In genomic region chr11:244376-244775, GRCh38 we compare ENCODE assay signal across 16 cellular contexts. TPM values are rescaled to one million over a fixed set of nuclear protein-coding genes. Genes with fewer than 3 reads are reported as not detected.
DNase-seq lines count a peak whose midpoint lies in the region; ATAC-seq lines count a peak whose summit lies in the region.
"Had no signal": no experiment of that assay in that cellular context is flagged by ENCODE, and none has a peak within 500 bp of the region (broad histone marks: within the 10 kb centered on the region; RNA-seq: fewer than 3 reads in every experiment).

No MANE protein-coding gene starts in this region.

- peak overlapping the region; percentile 1 for H3K27ac Mint-ChIP-seq in activated CD4-positive, alpha-beta T cell treated with anti-CD3 and anti-CD28 coated beads for 36 hours
- peak overlapping the region; percentile 71 for H3K27ac Mint-ChIP-seq in activated CD8-positive, alpha-beta memory T cell treated with anti-CD3 and anti-CD28 coated beads, Interleukin-2, amount 10 ng/mL, durations not matched to agents 7 days and 5 days
- H3K27ac Mint-ChIP-seq in activated T-helper 2 cell treated with anti-CD3 and anti-CD28 coated beads, Interferon-gamma antibody, Interleukin-2, Interleukin-4, amounts not matched to agents 10 μg/mL and 5 μg/mL and 100 μg/mL, durations not matched to agents 14 hours and 24 hours and 36 hours = peak overlapping the region; percentile 67

- CTCF ChIA-PET in activated CD4-positive, alpha-beta T cell treated with anti-CD3 and anti-CD28 coated beads for 36 hours (lab: Charles Lee) = interaction anchor here (0.9 to 1.1 kb wide), 2 partner anchors 37 to 72 kb away, joined by 3 read pairs; partner anchors contain the start of genes BET1L and RIC8A
- CTCF ChIA-PET in activated CD8-positive, alpha-beta memory T cell treated with anti-CD3 and anti-CD28 coated beads, Interleukin-2, amount 10 ng/mL, durations not matched to agents 7 days and 5 days (lab: Charles Lee) = interaction anchor here (0.7 to 1.3 kb wide), 5 partner anchors 19 to 115 kb away, joined by 3 to 4 read pairs (median 3); no protein-coding TSS in a partner anchor

- ATAC-seq in activated CD4-positive, alpha-beta T cell treated with anti-CD3 and anti-CD28 coated beads for 36 hours = peak; percentile 21
- peak; percentile 68 for ATAC-seq in activated CD8-positive, alpha-beta memory T cell treated with anti-CD3 and anti-CD28 coated beads, Interleukin-2, amount 10 ng/mL, durations not matched to agents 7 days and 5 days

- intact Hi-C loops in activated CD4-positive, alpha-beta T cell treated with anti-CD3 and anti-CD28 coated beads for 36 hours (cut with DNase I, micrococcal nuclease) = no loop called here
- intact Hi-C loops in activated T-helper 2 cell treated with anti-CD3 and anti-CD28 coated beads, Interferon-gamma antibody, Interleukin-2, Interleukin-4, amounts not matched to agents 10 μg/mL and 5 μg/mL and 100 μg/mL, durations not matched to agents 14 hours and 24 hours and 36 hours (cut with micrococcal nuclease) = no loop called here

- no peak overlapping the region for H3K4me3 Mint-ChIP-seq in activated CD4-positive, alpha-beta T cell treated with anti-CD3 and anti-CD28 coated beads for 36 hours
- no peak overlapping the region for H3K4me3 Mint-ChIP-seq in activated CD8-positive, alpha-beta memory T cell treated with anti-CD3 and anti-CD28 coated beads, Interleukin-2, amount 10 ng/mL, durations not matched to agents 7 days and 5 days
- no peak overlapping the region for H3K4me3 Mint-ChIP-seq in activated T-helper 2 cell treated with anti-CD3 and anti-CD28 coated beads, Interferon-gamma antibody, Interleukin-2, Interleukin-4, amounts not matched to agents 10 μg/mL and 5 μg/mL and 100 μg/mL, durations not matched to agents 14 hours and 24 hours and 36 hours (ENCODE audit: low read depth)
- H3K4me3 Mint-ChIP-seq: CD8-positive, alpha-beta memory T cell had no signal

- peaks cover 37% of the 10 kb centered on the region for H3K4me1 Mint-ChIP-seq in activated CD4-positive, alpha-beta T cell treated with anti-CD3 and anti-CD28 coated beads for 36 hours
- peaks cover 45% of the 10 kb centered on the region for H3K4me1 Mint-ChIP-seq in activated CD8-positive, alpha-beta memory T cell treated with anti-CD3 and anti-CD28 coated beads, Interleukin-2, amount 10 ng/mL, durations not matched to agents 7 days and 5 days
- peaks cover 41% of the 10 kb centered on the region for H3K4me1 Mint-ChIP-seq in activated T-helper 2 cell treated with anti-CD3 and anti-CD28 coated beads, Interferon-gamma antibody, Interleukin-2, Interleukin-4, amounts not matched to agents 10 μg/mL and 5 μg/mL and 100 μg/mL, durations not matched to agents 14 hours and 24 hours and 36 hours (ENCODE audit: low read depth)

- H3K9me3 Mint-ChIP-seq in activated CD4-positive, alpha-beta T cell treated with anti-CD3 and anti-CD28 coated beads for 36 hours (ENCODE audit: low read depth) = no peaks in the 10 kb centered on the region
- H3K9me3 Mint-ChIP-seq in activated CD8-positive, alpha-beta memory T cell treated with anti-CD3 and anti-CD28 coated beads, Interleukin-2, amount 10 ng/mL, durations not matched to agents 7 days and 5 days (ENCODE audit: low read depth) = no peaks in the 10 kb centered on the region
- no peaks in the 10 kb centered on the region for H3K9me3 Mint-ChIP-seq in activated T-helper 2 cell treated with anti-CD3 and anti-CD28 coated beads, Interferon-gamma antibody, Interleukin-2, Interleukin-4, amounts not matched to agents 10 μg/mL and 5 μg/mL and 100 μg/mL, durations not matched to agents 14 hours and 24 hours and 36 hours
- H3K9me3 Mint-ChIP-seq: CD8-positive, alpha-beta memory T cell had no signal

- no peaks in the 10 kb centered on the region for H3K27me3 Mint-ChIP-seq in activated CD4-positive, alpha-beta T cell treated with anti-CD3 and anti-CD28 coated beads for 36 hours
- H3K27me3 Mint-ChIP-seq in activated CD8-positive, alpha-beta memory T cell treated with anti-CD3 and anti-CD28 coated beads, Interleukin-2, amount 10 ng/mL, durations not matched to agents 7 days and 5 days = no peaks in the 10 kb centered on the region
- no peaks in the 10 kb centered on the region for H3K27me3 Mint-ChIP-seq in activated T-helper 2 cell treated with anti-CD3 and anti-CD28 coated beads, Interferon-gamma antibody, Interleukin-2, Interleukin-4, amounts not matched to agents 10 μg/mL and 5 μg/mL and 100 μg/mL, durations not matched to agents 14 hours and 24 hours and 36 hours (ENCODE audit: low read depth)
- H3K27me3 Mint-ChIP-seq: CD8-positive, alpha-beta memory T cell had no signal

- H3K36me3 Mint-ChIP-seq in activated CD4-positive, alpha-beta T cell treated with anti-CD3 and anti-CD28 coated beads for 36 hours (ENCODE audit: low read depth) = peaks cover 80% of the 10 kb centered on the region
- peaks cover 65% of the 10 kb centered on the region for H3K36me3 Mint-ChIP-seq in activated CD8-positive, alpha-beta memory T cell treated with anti-CD3 and anti-CD28 coated beads, Interleukin-2, amount 10 ng/mL, durations not matched to agents 7 days and 5 days
- H3K36me3 Mint-ChIP-seq in activated T-helper 2 cell treated with anti-CD3 and anti-CD28 coated beads, Interferon-gamma antibody, Interleukin-2, Interleukin-4, amounts not matched to agents 10 μg/mL and 5 μg/mL and 100 μg/mL, durations not matched to agents 14 hours and 24 hours and 36 hours (ENCODE audit: low read depth) = peaks cover 90% of the 10 kb centered on the region

- POLR2A ChIA-PET in activated CD4-positive, alpha-beta T cell treated with anti-CD3 and anti-CD28 coated beads for 36 hours (lab: Charles Lee) = no interaction called here

- no peak for DNase-seq in activated CD4-positive, alpha-beta T cell treated with anti-CD3 and anti-CD28 coated beads for 36 hours
- DNase-seq in activated CD4-positive, alpha-beta T cell treated with anti-CD3 and anti-CD28 coated beads, Interleukin-2, amount 50 U/mL, for 1 hour = no peak
- DNase-seq in activated CD8-positive, alpha-beta memory T cell treated with anti-CD3 and anti-CD28 coated beads, Interleukin-2, amount 10 ng/mL, durations not matched to agents 7 days and 5 days = no peak
- no peak for DNase-seq in activated CD8-positive, alpha-beta memory T cell treated with anti-CD3 and anti-CD28 coated beads, Interleukin-2, amount 50 U/mL, for 48 hours
- DNase-seq in activated T-helper 2 cell treated with anti-CD3 and anti-CD28 coated beads, Interferon-gamma antibody, Interleukin-2, Interleukin-4, amounts not matched to agents 10 μg/mL and 5 μg/mL and 100 μg/mL, durations not matched to agents 14 hours and 24 hours and 36 hours (ENCODE audit: low spot score) = no peak
- peak; percentile 41 for DNase-seq in kidney tubule cell (ENCODE audit: low spot score)
- no peak for DNase-seq in GM19238 (ENCODE audit: insufficient read length, low spot score)
- no peak for DNase-seq in DMS153 treated with DMSO at 0.1 percent for 48 hours (lab: John Stamatoyannopoulos, UW; ENCODE audit: unreplicated experiment)
- DNase-seq: 8988T; AML-193; Caco-2; CD8-positive, alpha-beta memory T cell; DMS53; GF-D8; GOT3 had no signal

RNA-seq across cellular contexts. Expression of gene PSMD13, which starts 7.6 kb away (rescaled TPM):
- total RNA-seq in activated CD4-positive, alpha-beta T cell treated with anti-CD3 and anti-CD28 coated beads for 36 hours = 100 to 1,000 TPM; 134 to 212 TPM
- 100 to 1,000 TPM; 166 to 199 TPM for total RNA-seq in activated CD8-positive, alpha-beta memory T cell treated with anti-CD3 and anti-CD28 coated beads, Interleukin-2, amount 10 ng/mL, durations not matched to agents 7 days and 5 days
- total RNA-seq in activated T-helper 2 cell treated with anti-CD3 and anti-CD28 coated beads, Interferon-gamma antibody, Interleukin-2, Interleukin-4, amounts not matched to agents 10 μg/mL and 5 μg/mL and 100 μg/mL, durations not matched to agents 14 hours and 24 hours and 36 hours = 255 and 258 TPM in 2 replicates

RNA-seq across cellular contexts. Expression of gene SIRT3, which starts 8.2 kb away (rescaled TPM):
- 10 to 100 TPM; 19.6 to 23.3 TPM for total RNA-seq in activated CD4-positive, alpha-beta T cell treated with anti-CD3 and anti-CD28 coated beads for 36 hours
- total RNA-seq in activated CD8-positive, alpha-beta memory T cell treated with anti-CD3 and anti-CD28 coated beads, Interleukin-2, amount 10 ng/mL, durations not matched to agents 7 days and 5 days = 10 to 100 TPM; 12.8 to 15.9 TPM
- total RNA-seq in activated T-helper 2 cell treated with anti-CD3 and anti-CD28 coated beads, Interferon-gamma antibody, Interleukin-2, Interleukin-4, amounts not matched to agents 10 μg/mL and 5 μg/mL and 100 μg/mL, durations not matched to agents 14 hours and 24 hours and 36 hours = 17.0 and 17.3 TPM in 2 replicates

RNA-seq across cellular contexts. Expression of gene NLRP6, which starts 33.8 kb away (rescaled TPM):
- under 1 TPM; 0.32 to 0.57 TPM for total RNA-seq in activated CD4-positive, alpha-beta T cell treated with anti-CD3 and anti-CD28 coated beads for 36 hours
- 1 to 10 TPM; 3.8 to 6.9 TPM for total RNA-seq in activated CD8-positive, alpha-beta memory T cell treated with anti-CD3 and anti-CD28 coated beads, Interleukin-2, amount 10 ng/mL, durations not matched to agents 7 days and 5 days
- total RNA-seq in activated T-helper 2 cell treated with anti-CD3 and anti-CD28 coated beads, Interferon-gamma antibody, Interleukin-2, Interleukin-4, amounts not matched to agents 10 μg/mL and 5 μg/mL and 100 μg/mL, durations not matched to agents 14 hours and 24 hours and 36 hours = 0.97 and 1.1 TPM in 2 replicates
- total RNA-seq: Caco-2, HT1080 had no signal

RNA-seq across cellular contexts. Expression of gene RIC8A, which starts 36.9 kb away (rescaled TPM):
- 100 to 1,000 TPM; 104 to 124 TPM for total RNA-seq in activated CD4-positive, alpha-beta T cell treated with anti-CD3 and anti-CD28 coated beads for 36 hours
- total RNA-seq in activated CD8-positive, alpha-beta memory T cell treated with anti-CD3 and anti-CD28 coated beads, Interleukin-2, amount 10 ng/mL, durations not matched to agents 7 days and 5 days = 100 to 1,000 TPM; 110 to 113 TPM
- 109 and 110 TPM in 2 replicates for total RNA-seq in activated T-helper 2 cell treated with anti-CD3 and anti-CD28 coated beads, Interferon-gamma antibody, Interleukin-2, Interleukin-4, amounts not matched to agents 10 μg/mL and 5 μg/mL and 100 μg/mL, durations not matched to agents 14 hours and 24 hours and 36 hours

RNA-seq across cellular contexts. Expression of gene BET1L, which starts 37.2 kb away (rescaled TPM):
- total RNA-seq in activated CD4-positive, alpha-beta T cell treated with anti-CD3 and anti-CD28 coated beads for 36 hours = 10 to 100 TPM; 45.5 to 49.4 TPM
- 10 to 100 TPM; 28.8 to 31.7 TPM for total RNA-seq in activated CD8-positive, alpha-beta memory T cell treated with anti-CD3 and anti-CD28 coated beads, Interleukin-2, amount 10 ng/mL, durations not matched to agents 7 days and 5 days
- total RNA-seq in activated T-helper 2 cell treated with anti-CD3 and anti-CD28 coated beads, Interferon-gamma antibody, Interleukin-2, Interleukin-4, amounts not matched to agents 10 μg/mL and 5 μg/mL and 100 μg/mL, durations not matched to agents 14 hours and 24 hours and 36 hours = 43.7 and 46.3 TPM in 2 replicates

Comparison
In these comparisons a context has a peak if more than half of its experiments do, and no peak if none do; other contexts are left out.
1. H3K27ac Mint-ChIP-seq: peak in every context shown above with its lines; median percentile 71 in activated CD8-positive, alpha-beta memory T cell treated with anti-CD3 and anti-CD28 coated beads, Interleukin-2, amount 10 ng/mL, durations not matched to agents 7 days and 5 days; 67 in activated T-helper 2 cell treated with anti-CD3 and anti-CD28 coated beads, Interferon-gamma antibody, Interleukin-2, Interleukin-4, amounts not matched to agents 10 μg/mL and 5 μg/mL and 100 μg/mL, durations not matched to agents 14 hours and 24 hours and 36 hours; 1 in activated CD4-positive, alpha-beta T cell treated with anti-CD3 and anti-CD28 coated beads for 36 hours.